In genomic region chr1:177922209-177922608, GRCh38 we compare ENCODE assay signal across 18 cellular contexts. TPM values are rescaled to one million over a fixed set of nuclear protein-coding genes. Genes with fewer than 3 reads are reported as not detected.
A peak's percentile ranks its signal among the peaks of the same experiment; 100 is the strongest.
DNase-seq lines count a peak whose midpoint lies in the region; ATAC-seq, FAIRE-seq and TF ChIP-seq lines count a peak whose summit lies in the region.
"Had no signal": no experiment of that assay in that cellular context is flagged by ENCODE, and none has a peak within 500 bp of the region (broad histone marks: within the 10 kb centered on the region; RNA-seq: fewer than 3 reads in every experiment).

No MANE protein-coding gene starts in this region.

- no peak overlapping the region for H3K4ac ChIP-seq in H9 (ENCODE audit: low read depth, low read length)

- no peak overlapping the region for H4K91ac ChIP-seq in H9 (ENCODE audit: insufficient read length, low read depth, low read length)

- H3K4me1 ChIP-seq in H9 (ENCODE audit: insufficient read depth, low read length) (no peaks in the 10 kb centered on the region), Panc1 (ENCODE audit: control insufficient read depth, insufficient read depth, low read length) (no peaks in the 10 kb centered on the region), small intestine (ENCODE audit: control insufficient read depth in 2 of 2, insufficient read depth in 1 of 2, low read depth in 1 of 2, low read length in 1 of 2) (no peaks in the 10 kb centered on the region)

- FAIRE-seq in small intestine (lab: Jason Lieb, UNC) = no peak
- FAIRE-seq: G401.6 had no signal

- H3K9me3 Mint-ChIP-seq in H9 = no peaks in the 10 kb centered on the region

- no peak overlapping the region for H2AFZ ChIP-seq in H9 (ENCODE audit: low read length)

- H3T11ph ChIP-seq in H9 (ENCODE audit: low read length) = no peak overlapping the region

- no peak overlapping the region for H2BK15ac ChIP-seq in H9 (ENCODE audit: low read depth, low read length)

- H3K9me3 ChIP-seq in H9 (ENCODE audit: control insufficient read depth, low read depth, low read length) = no peaks in the 10 kb centered on the region
- no peaks in the 10 kb centered on the region for H3K9me3 ChIP-seq in Panc1 (ENCODE audit: control insufficient read depth, insufficient read depth, low read depth, low read length)
- no peaks in the 10 kb centered on the region for H3K9me3 ChIP-seq in small intestine (ENCODE audit: control insufficient read depth, low read depth)

- intact Hi-C loops in Panc1 (cut with micrococcal nuclease; ENCODE audit: unreplicated experiment) = no loop called here
- intact Hi-C loops in posterior cingulate gyrus (cut with DNase I) = no loop called here

- WGBS in H9 (ENCODE audit: extremely low coverage, insufficient read length, low lambda C conversion rate) = no CpG with 5 or more reads among the region's 3 CpGs
- WGBS in small intestine, 3 donors = 84 to 88% (median 87%) methylated on average over 3 of the region's 3 CpGs

- in situ Hi-C loops in Panc1 (cut with HindIII; ENCODE audit: low pct_unique_long_range_greater_than_20kb, low sequenced_read_pairs) (no loop called here), KBM-7 (cut with MboI; ENCODE audit: low pct_unique_long_range_greater_than_20kb, low sequenced_read_pairs) (no loop called here)

- no peak overlapping the region for H2AK5ac ChIP-seq in H9 (ENCODE audit: insufficient read length, low read length)

- POLR2A ChIA-PET in Panc1 (lab: Charles Lee) = no interaction called here

- H3K36me3 ChIP-seq in Panc1 (ENCODE audit: control insufficient read depth, insufficient read depth, low read length) (no peaks in the 10 kb centered on the region), small intestine (ENCODE audit: control insufficient read depth in 2 of 2, insufficient read depth in 2 of 2, low read length in 2 of 2) (peaks cover 0 to 2% of the 10 kb centered on the region in 2 donors)

- H3K18ac ChIP-seq in H9 (ENCODE audit: insufficient read length, low read depth, low read length) = no peak overlapping the region

- H3K27me3 ChIP-seq in H9 (ENCODE audit: insufficient read depth, low read length) = no peaks in the 10 kb centered on the region
- peaks cover 17% of the 10 kb centered on the region for H3K27me3 ChIP-seq in Panc1 (ENCODE audit: control insufficient read depth, insufficient read depth, low read length)
- H3K27me3 ChIP-seq in small intestine (ENCODE audit: control insufficient read depth in 2 of 2, insufficient read depth in 2 of 2, low read length in 2 of 2) = no peaks in the 10 kb centered on the region

- H3K79me1 ChIP-seq in H9 (ENCODE audit: insufficient read depth, low read depth, low read length, poor library complexity, severe bottlenecking) = no peaks in the 10 kb centered on the region

- H3K36me3 Mint-ChIP-seq in H9 (ENCODE audit: insufficient read depth in 1 of 3, low read depth in 3 of 3) = no peaks in the 10 kb centered on the region; a peak in 1 of 7 replicates
- H3K36me3 Mint-ChIP-seq: CD4-positive, CD25-positive, alpha-beta regulatory T cell had no signal

- no peak overlapping the region for H4K8ac ChIP-seq in H9 (replicated peaks; ENCODE audit: insufficient read length, low read depth, low read length)

- H3K4me3 Mint-ChIP-seq in H9 = no peak overlapping the region
- H3K4me3 Mint-ChIP-seq: CD4-positive, CD25-positive, alpha-beta regulatory T cell had no signal

- TF ChIP-seq CTCF in C4-2B (conservative IDR thresholded peaks at IDR 0.05) (peak; percentile 6; the same call in 1 of the 2 replicates), H9 (conservative IDR thresholded peaks at IDR 0.05) (peak; percentile 29; the same call in 1 of the 3 replicates), Panc1 (IDR thresholded peaks at IDR 0.05) (no peak)

- no peak for DNase-seq in H9
- DNase-seq in Panc1 (ENCODE audit: low read depth, low spot score) = no peak
- no peak for DNase-seq in left lobe of liver (ENCODE audit: low spot score)
- no peak for DNase-seq in small intestine
- no peak for DNase-seq in NCI-H1105 (lab: John Stamatoyannopoulos, UW)
- no peak for DNase-seq in posterior cingulate gyrus
- no peak for DNase-seq in KBM-7
- DNase-seq: AML-193; CD4-positive, CD25-positive, alpha-beta regulatory T cell; DMS79; NCI-H1436; NCI-H2081; NCI-H524; PC-3; T-helper 2 cell had no signal

- H3K27ac Mint-ChIP-seq in H9 = no peak overlapping the region
- H3K27ac Mint-ChIP-seq: CD4-positive, CD25-positive, alpha-beta regulatory T cell had no signal

- no TSS peak for BruUV-seq in Panc1 (replicated peaks; lab: Mats Ljungman, UMichigan)

- H2BK120ac ChIP-seq in H9 (ENCODE audit: low read depth, low read length, poor library complexity, severe bottlenecking) = no peak overlapping the region

- no peak overlapping the region for H3K9ac ChIP-seq in H9 (ENCODE audit: extremely low read depth, insufficient read length, low read length)

- no peak overlapping the region for H2BK5ac ChIP-seq in H9 (ENCODE audit: insufficient read length, low read length)

- H3K27ac ChIP-seq in C4-2B (no peak overlapping the region), H9 (ENCODE audit: insufficient read length, low read depth, low read length) (no peak overlapping the region), Panc1 (ENCODE audit: low read length) (no peak overlapping the region), small intestine (ENCODE audit: low read depth in 1 of 2, low read length in 1 of 2) (no peak overlapping the region)

- no peaks in the 10 kb centered on the region for H4K20me1 ChIP-seq in H9 (ENCODE audit: control insufficient read depth, insufficient read depth, insufficient read length)

- no peaks in the 10 kb centered on the region for H3K27me3 Mint-ChIP-seq in H9 (ENCODE audit: low read depth)
- H3K27me3 Mint-ChIP-seq: CD4-positive, CD25-positive, alpha-beta regulatory T cell had no signal

- CTCF ChIA-PET in Panc1 (lab: Charles Lee) = no interaction called here

- no peak overlapping the region for H2BK20ac ChIP-seq in H9 (ENCODE audit: low read depth, low read length, poor library complexity, severe bottlenecking)

- H3K4me3 ChIP-seq in Panc1 (ENCODE audit: low read depth in 2 of 2, low read length in 2 of 2) (no peak overlapping the region), small intestine (ENCODE audit: low read depth in 1 of 2, low read length in 2 of 2) (no peak overlapping the region)

- ATAC-seq in Panc1 (peak; percentile 68; the same call in 1 of the 2 replicates), left lobe of liver (peak; percentile 13)
- ATAC-seq: PC-3, Right ventricle myocardium inferior had no signal

- peaks cover 13 to 21% of the 10 kb centered on the region in 2 experiments for H3K4me1 Mint-ChIP-seq in H9
- H3K4me1 Mint-ChIP-seq: CD4-positive, CD25-positive, alpha-beta regulatory T cell had no signal

- no peak overlapping the region for H3K56ac ChIP-seq in H9 (ENCODE audit: insufficient read length, low read depth, low read length)

- no peak overlapping the region for H2BK12ac ChIP-seq in H9 (ENCODE audit: insufficient read length, low read depth, low read length)

- H3K79me2 ChIP-seq in H9 (ENCODE audit: insufficient read depth, low read length) = no peaks in the 10 kb centered on the region

- H3K4me2 ChIP-seq in H9 (ENCODE audit: insufficient read depth, insufficient read length, low read length) = no peak overlapping the region

- H3K23ac ChIP-seq in H9 (ENCODE audit: insufficient read length, low read depth, low read length) = no peak overlapping the region

- H3K23me2 ChIP-seq in H9 (ENCODE audit: insufficient read length, low read depth, low read length, poor library complexity, severe bottlenecking) = no peaks in the 10 kb centered on the region

- no peak overlapping the region for H3K14ac ChIP-seq in H9 (ENCODE audit: insufficient read depth, low read length)

- H4K5ac ChIP-seq in H9 (ENCODE audit: insufficient read length, low read depth, low read length) = no peak overlapping the region

RNA-seq across cellular contexts. Expression of gene SEC16B, which starts 47.6 kb away (rescaled TPM):
- 0.70 and 0.83 TPM in 2 replicates for total RNA-seq in H9 (2021)
- total RNA-seq in Panc1 (2021; ENCODE audit: unreplicated experiment) = 0.39 TPM
- polyA plus RNA-seq in Panc1 (2012; ENCODE audit: insufficient read length) = 3.7 TPM
- 60.3 TPM for total RNA-seq in left lobe of liver
- 10 to 100 TPM; 10.2 to 68.0 (median 43.5) TPM for polyA plus RNA-seq in small intestine
- total RNA-seq: CD4-positive, CD25-positive, alpha-beta regulatory T cell had no signal
- polyA plus RNA-seq: CD4-positive, CD25-positive, alpha-beta regulatory T cell had no signal

Comparison
In these comparisons a context has a peak if more than half of its experiments do, and no peak if none do; other contexts are left out.
1. RNA of gene SEC16B, which starts 47.6 kb away (total RNA-seq): 60.3 TPM in left lobe of liver (single experiment); 0.70 to 0.83 TPM in H9 and 0.39 TPM in Panc1 (single experiment); every median in the first group is over 10 times any median in the second.